In the genomic region with DNA sequence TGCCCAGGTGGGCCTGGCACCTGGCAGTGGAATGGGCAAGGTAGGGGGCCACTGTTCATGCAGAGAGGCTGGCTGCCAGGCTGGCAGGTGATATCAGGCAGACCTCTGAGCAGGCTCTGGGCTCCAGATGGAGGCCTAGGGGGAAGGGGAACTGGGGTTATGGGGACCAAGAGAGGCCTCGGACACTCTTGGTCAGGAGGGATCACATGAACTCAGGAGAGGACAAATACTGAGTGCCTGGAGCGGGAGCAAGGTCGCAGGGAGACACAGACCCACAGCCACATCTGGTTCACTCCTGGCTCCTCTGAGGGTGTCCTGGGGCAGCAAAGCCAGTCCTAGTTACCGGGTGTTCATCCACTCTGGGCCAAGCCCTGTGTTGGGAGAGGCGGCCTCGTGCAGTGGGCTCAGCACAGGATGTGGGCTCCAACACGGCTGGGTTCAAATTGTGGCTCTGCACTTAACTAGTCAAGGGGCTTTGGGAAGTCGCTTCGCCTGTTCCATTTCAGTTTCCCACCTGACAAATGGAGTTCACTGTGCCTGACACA, we compare ENCODE assay signal across 1 cellular context.
TF ChIP-seq lines count a peak whose summit lies in the region.

No MANE protein-coding gene starts in this region.

TF ChIP-seq in H1, 55 proteins besides CTCF, POLR2A, EP300 and RAD21 (continued from another document):
- no peak for TF ChIP-seq SRF (IDR thresholded peaks at IDR 0.05; ENCODE audit: low read depth, low read length)
